Comparison of ENCODE assay signal across 8 cellular contexts in the genomic region with DNA sequence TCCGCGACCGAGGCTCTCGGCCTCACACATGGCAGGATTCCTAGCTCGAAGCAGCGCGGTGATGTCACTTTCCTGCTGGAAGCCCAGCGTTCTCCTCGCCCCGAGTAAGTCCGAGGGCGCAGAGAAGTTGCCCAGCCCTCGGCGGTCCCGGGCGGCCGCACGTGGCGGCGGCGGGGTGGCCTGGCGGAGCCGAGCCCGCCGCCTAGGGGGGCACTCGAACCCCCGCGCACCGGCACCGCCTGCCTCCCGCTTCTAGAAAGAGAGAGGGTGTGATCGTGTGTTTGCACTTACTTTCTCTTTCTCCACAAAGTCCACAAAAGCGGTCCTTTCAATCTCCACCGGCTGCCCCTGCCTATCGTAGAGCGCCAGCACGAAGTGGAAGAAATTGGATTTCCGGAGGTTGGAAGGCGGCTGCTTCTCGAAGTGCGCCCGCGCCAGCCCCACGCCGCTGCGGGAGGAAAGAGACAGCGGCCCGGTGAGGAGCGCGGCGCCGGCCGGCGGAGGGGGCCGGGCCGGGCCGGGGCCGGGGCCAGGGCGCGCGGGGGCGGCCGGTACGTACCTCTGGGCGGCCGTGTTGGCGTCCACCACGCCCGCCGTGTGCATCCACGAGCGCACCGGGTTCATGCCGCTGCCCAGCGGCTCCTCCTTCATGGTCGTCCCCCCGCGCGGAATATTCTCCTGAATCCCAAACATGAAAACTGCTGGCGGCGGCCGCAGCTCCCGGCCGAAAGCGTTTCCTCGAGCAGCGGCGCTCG. TPM values are rescaled to one million over a fixed set of nuclear protein-coding genes. Genes with fewer than 3 reads are reported as not detected.
DNase-seq lines count a peak whose midpoint lies in the region; ATAC-seq, FAIRE-seq and TF ChIP-seq lines count a peak whose summit lies in the region.

No MANE protein-coding gene starts in this region.

- H3K4me1 ChIP-seq in endothelial cell of umbilical vein (ENCODE audit: control insufficient read depth, extremely low read depth, insufficient read depth, low read length): peaks cover 9% of the 10 kb centered on the region

- no peak for TF ChIP-seq POLR2A in endothelial cell of umbilical vein (IDR thresholded peaks at IDR 0.05; ENCODE audit: low read depth, low read length)

- no TSS peak for BruUV-seq in endothelial cell of umbilical vein (replicated peaks; lab: Mats Ljungman, UMichigan)

- ATAC-seq in HG02973 (IDR thresholded peaks at IDR 0.05; ENCODE audit: unreplicated experiment) (no peak), HG03571 (IDR thresholded peaks at IDR 0.05; ENCODE audit: unreplicated experiment) (no peak), GM21723 (IDR thresholded peaks at IDR 0.05; ENCODE audit: unreplicated experiment) (no peak)

- no peaks in the 10 kb centered on the region for H3K9me3 Mint-ChIP-seq in neural crest cell

- H3K4me3 Mint-ChIP-seq in neural crest cell: peak overlapping the region; percentile 82

- no peaks in the 10 kb centered on the region for H3K36me3 ChIP-seq in endothelial cell of umbilical vein (ENCODE audit: control insufficient read depth in 2 of 2, extremely low read depth in 1 of 2, insufficient read depth in 2 of 2, low read length in 2 of 2)

- dilution Hi-C loops in endothelial cell of umbilical vein (cut with MboI; ENCODE audit: extremely low pct_ligation_motif_present, low sequenced_read_pairs): no loop called here

- H2AFZ ChIP-seq in endothelial cell of umbilical vein (ENCODE audit: low read depth, low read length): peak overlapping the region; percentile 88

- peaks cover 64 to 89% of the 10 kb centered on the region in 2 experiments for H3K27me3 ChIP-seq in endothelial cell of umbilical vein (ENCODE audit: control insufficient read depth in 2 of 2, insufficient read depth in 2 of 2, low read length in 2 of 2)

- peak; percentile 47 for DNase-seq in DMS114 treated with DMSO at 0.1 percent for 48 hours (lab: John Stamatoyannopoulos, UW; ENCODE audit: unreplicated experiment)
- peak; percentile 58 for DNase-seq in RPMI7951 (ENCODE audit: low read depth)
- peak; percentile 40 for DNase-seq in endothelial cell of umbilical vein (ENCODE audit: low read depth, low spot score)
- DNase-seq in neural crest cell (ENCODE audit: low read depth, low spot score): no peak
- DNase-seq in NCI-H1092 treated with DMSO at 0.1 percent for 48 hours (lab: John Stamatoyannopoulos, UW): no peak

- peak overlapping the region; percentile 74 for H3K4me2 ChIP-seq in endothelial cell of umbilical vein (ENCODE audit: insufficient read depth, low read length)

- intact Hi-C loops in endothelial cell of umbilical vein (cut with micrococcal nuclease): loop anchor here (5.0 kb wide), 1 partner anchor 496 kb away; the partner anchor contains the start of gene MGMT

- no peak for FAIRE-seq in endothelial cell of umbilical vein (lab: Jason Lieb, UNC)

- POLR2A ChIA-PET in endothelial cell of umbilical vein (lab: Charles Lee): no interaction called here

- H3K9me1 ChIP-seq in endothelial cell of umbilical vein (replicated peaks; ENCODE audit: control insufficient read depth, extremely low read depth, insufficient read depth, low read length): no peaks in the 10 kb centered on the region

- no peaks in the 10 kb centered on the region for H4K20me1 ChIP-seq in endothelial cell of umbilical vein (replicated peaks; ENCODE audit: control insufficient read depth, extremely low read depth, insufficient read depth, low read length)

- H3K79me2 ChIP-seq in endothelial cell of umbilical vein (ENCODE audit: control insufficient read depth, insufficient read depth, low read length): no peaks in the 10 kb centered on the region

- no peaks in the 10 kb centered on the region for H3K9me3 ChIP-seq in endothelial cell of umbilical vein (replicated peaks; ENCODE audit: control insufficient read depth, insufficient read depth, low read length)

- peaks cover 6% of the 10 kb centered on the region for H3K36me3 Mint-ChIP-seq in neural crest cell (ENCODE audit: low read depth)

- H3K9ac ChIP-seq in endothelial cell of umbilical vein (replicated peaks; ENCODE audit: extremely low read depth, insufficient read depth, low read length): peak overlapping the region; percentile 57

- peaks cover 30% of the 10 kb centered on the region for H3K4me1 Mint-ChIP-seq in neural crest cell

- H3K27ac Mint-ChIP-seq in neural crest cell (ENCODE audit: unreplicated experiment): no peak overlapping the region

- H3K4me3 ChIP-seq in endothelial cell of umbilical vein (replicated peaks in 1 of 3; ENCODE audit: insufficient read depth in 1 of 3, low read depth in 1 of 3, low read length in 3 of 3): peak overlapping the region; percentile 35 to 59 (median 38)

- peak overlapping the region; percentile 21 for H3K27ac ChIP-seq in endothelial cell of umbilical vein (ENCODE audit: insufficient read depth, low read depth, low read length)

- H3K27me3 Mint-ChIP-seq in neural crest cell (ENCODE audit: low read depth): peaks cover 84% of the 10 kb centered on the region

- TF ChIP-seq CTCF in endothelial cell of umbilical vein (IDR thresholded peaks at IDR 0.05; ENCODE audit: extremely low read depth in 1 of 2, insufficient read depth in 1 of 2, low read depth in 1 of 2, low read length in 2 of 2) (no peak), neural crest cell (conservative IDR thresholded peaks at IDR 0.05) (no peak)

- CTCF ChIA-PET in endothelial cell of umbilical vein (lab: Charles Lee): no interaction called here

TF ChIP-seq in endothelial cell of umbilical vein, 7 proteins besides CTCF, POLR2A, EP300 and RAD21:
- TF ChIP-seq FOS (IDR thresholded peaks at IDR 0.05; ENCODE audit: borderline replicate concordance, insufficient read depth, low read length) (no peak), GATA2 (IDR thresholded peaks at IDR 0.05; ENCODE audit: insufficient read depth, insufficient read length, low read depth, low read length) (no peak), EZH2 (IDR thresholded peaks at IDR 0.05; ENCODE audit: borderline replicate concordance, low read depth, low read length, severe bottlenecking) (peak; percentile 85), JUN (IDR thresholded peaks at IDR 0.05; ENCODE audit: borderline replicate concordance, insufficient read depth, insufficient read length, low read depth) (no peak), MYC (IDR thresholded peaks at IDR 0.05; ENCODE audit: low read depth, low read length) (no peak), POLR2AphosphoS5 (IDR thresholded peaks at IDR 0.05; ENCODE audit: insufficient read depth, low read depth, low read length) (no peak)
- TF ChIP-seq, protein P1, sequence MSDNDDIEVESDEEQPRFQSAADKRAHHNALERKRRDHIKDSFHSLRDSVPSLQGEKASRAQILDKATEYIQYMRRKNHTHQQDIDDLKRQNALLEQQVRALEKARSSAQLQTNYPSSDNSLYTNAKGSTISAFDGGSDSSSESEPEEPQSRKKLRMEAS (IDR thresholded peaks at IDR 0.05; ENCODE audit: insufficient read depth, insufficient read length): no peak

RNA-seq across cellular contexts. Expression of gene EBF3, which starts 0.8 kb away (rescaled TPM):
- 2.5 and 3.0 TPM in 2 replicates for total RNA-seq in RPMI7951 (2014; rRNA removed; shearing (Covaris generic))
- total RNA-seq in endothelial cell of umbilical vein (2.0 and 2.7 TPM in 2 replicates), neural crest cell (11.2 and 11.6 TPM in 2 replicates)
- 0.75 and 0.92 TPM in 2 replicates for polyA plus RNA-seq in endothelial cell of umbilical vein
- 0.70 and 0.90 TPM in 2 replicates for polyA plus RNA-seq in endothelial cell of umbilical vein (2011; cell fraction: cytosol; rRNA removed)
- polyA plus RNA-seq in endothelial cell of umbilical vein (2011; cell fraction: nucleus; rRNA removed): 2.0 and 2.1 TPM in 2 replicates
- 3.2 and 4.3 TPM in 2 replicates for polyA plus RNA-seq in endothelial cell of umbilical vein (2012)
- 1.2 and 1.7 TPM in 2 replicates for polyA minus RNA-seq in endothelial cell of umbilical vein
- not detected for polyA minus RNA-seq in endothelial cell of umbilical vein (2011; cell fraction: cytosol; rRNA and poly(A)+ RNA removed)
- 1.6 and 1.9 TPM in 2 replicates for polyA minus RNA-seq in endothelial cell of umbilical vein (2011; cell fraction: nucleus; rRNA and poly(A)+ RNA removed)

Comparison
In these comparisons a context has a peak if more than half of its experiments do, and no peak if none do; other contexts are left out.
1. DNase-seq: peak in DMS114 treated with DMSO at 0.1 percent for 48 hours (single experiment), RPMI7951 (single experiment) and endothelial cell of umbilical vein (single experiment); none in neural crest cell (single experiment) and NCI-H1092 treated with DMSO at 0.1 percent for 48 hours (single experiment).